19 cellular contexts compared by ENCODE assay signal in the genomic region with DNA sequence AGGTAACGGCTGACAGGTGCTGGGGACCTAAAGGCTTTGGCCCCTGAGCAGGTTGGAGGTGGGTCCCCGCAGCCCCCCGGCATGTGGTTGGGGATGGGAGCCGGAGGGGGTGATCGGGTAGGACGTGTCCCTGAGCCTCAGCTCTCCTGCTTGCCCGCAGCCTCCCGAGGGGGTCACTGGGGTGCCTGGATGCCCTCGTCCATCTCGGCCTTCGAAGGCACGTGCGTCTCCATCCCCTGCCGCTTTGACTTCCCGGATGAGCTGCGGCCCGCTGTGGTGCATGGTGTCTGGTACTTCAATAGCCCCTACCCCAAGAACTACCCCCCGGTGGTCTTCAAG. TPM values are rescaled to one million over a fixed set of nuclear protein-coding genes. Genes with fewer than 3 reads are reported as not detected.
DNase-seq lines count a peak whose midpoint lies in the region; ATAC-seq lines count a peak whose summit lies in the region.
"Had no signal": no experiment of that assay in that cellular context is flagged by ENCODE, and none has a peak within 500 bp of the region (broad histone marks: within the 10 kb centered on the region; RNA-seq: fewer than 3 reads in every experiment).

No MANE protein-coding gene starts in this region.

- no peak overlapping the region for H3K4me2 ChIP-seq in neuronal stem cell (ENCODE audit: insufficient read depth, low read length, poor library complexity, severe bottlenecking)

- no peak overlapping the region for H3K9ac ChIP-seq in neuronal stem cell (ENCODE audit: low read depth, low read length, poor library complexity)

- H3K27me3 ChIP-seq in neuronal stem cell (ENCODE audit: control insufficient read depth in 3 of 3, insufficient read depth in 3 of 3, low read depth in 1 of 3, low read length in 3 of 3), result peaks cover 0 to 19% (median 10%) of the 10 kb centered on the region in 3 experiments
- H3K27me3 ChIP-seq: Peyer's patch had no signal

- H2BK120ac ChIP-seq in neuronal stem cell (ENCODE audit: low read depth, low read length), result no peak overlapping the region

- no peak for DNase-seq in activated CD8-positive, alpha-beta memory T cell treated with anti-CD3 and anti-CD28 coated beads, Interleukin-2, amount 10 ng/mL, durations not matched to agents 7 days and 5 days
- no peak for DNase-seq in activated CD8-positive, alpha-beta memory T cell treated with anti-CD3 and anti-CD28 coated beads for 24 hours
- DNase-seq in neuronal stem cell (ENCODE audit: low spot score) (no peak), DMS 273 (lab: John Stamatoyannopoulos, UW; ENCODE audit: unreplicated experiment) (no peak), NAMALWA (ENCODE audit: low spot score) (no peak)
- DNase-seq: NCI-H1105, NCI-H1694 treated with DMSO at 0.1 percent for 48 hours, NCI-H446 treated with DMSO at 0.1 percent for 48 hours, NCI-H774, SHP77 had no signal

- peaks cover 10% of the 10 kb centered on the region for H3K79me1 ChIP-seq in neuronal stem cell (ENCODE audit: low read depth, low read length)

- peaks cover 0 to 17% of the 10 kb centered on the region in 2 donors for H3K4me1 ChIP-seq in neuronal stem cell (ENCODE audit: control insufficient read depth in 2 of 2, insufficient read depth in 1 of 2, low read depth in 1 of 2, low read length in 2 of 2)
- H3K4me1 ChIP-seq: HAP-1 had no signal

- no peak overlapping the region for H3K27ac Mint-ChIP-seq in activated CD8-positive, alpha-beta memory T cell treated with anti-CD3 and anti-CD28 coated beads, Interleukin-2, amount 10 ng/mL, durations not matched to agents 7 days and 5 days
- H3K27ac Mint-ChIP-seq in IgD-negative memory B cell, result peak overlapping the region; percentile 31 to 67 (median 49)
- H3K27ac Mint-ChIP-seq in activated T-helper 17 cell treated with anti-CD3 and anti-CD28 coated beads, Interleukin-2, amount 50 U/mL, for 72 hours, result no peak overlapping the region

- H3K4me3 Mint-ChIP-seq in activated CD8-positive, alpha-beta memory T cell treated with anti-CD3 and anti-CD28 coated beads, Interleukin-2, amount 10 ng/mL, durations not matched to agents 7 days and 5 days, result no peak overlapping the region
- peak overlapping the region in 2 of 4 donors; percentile 76 for H3K4me3 Mint-ChIP-seq in IgD-negative memory B cell
- H3K4me3 Mint-ChIP-seq in activated T-helper 17 cell treated with anti-CD3 and anti-CD28 coated beads, Interleukin-2, amount 50 U/mL, for 72 hours, result peak overlapping the region; percentile 10

- H4K8ac ChIP-seq in neuronal stem cell (ENCODE audit: low read depth, low read length), result peak overlapping the region; percentile 5

- peak overlapping the region; percentile 73 for H2BK5ac ChIP-seq in neuronal stem cell (ENCODE audit: low read length)

- H4K91ac ChIP-seq in neuronal stem cell (ENCODE audit: low read depth, low read length, poor library complexity), result no peak overlapping the region

- peak overlapping the region; percentile 74 for H2BK15ac ChIP-seq in neuronal stem cell (ENCODE audit: low read length)

- CTCF ChIA-PET in activated CD8-positive, alpha-beta memory T cell treated with anti-CD3 and anti-CD28 coated beads, Interleukin-2, amount 10 ng/mL, durations not matched to agents 7 days and 5 days (lab: Charles Lee), result interaction anchor here (1.0 to 1.5 kb wide), 2 partner anchors 27 to 57 kb away, joined by 3 read pairs; no protein-coding TSS in a partner anchor

- H3K36me3 Mint-ChIP-seq in activated CD8-positive, alpha-beta memory T cell treated with anti-CD3 and anti-CD28 coated beads, Interleukin-2, amount 10 ng/mL, durations not matched to agents 7 days and 5 days, result no peaks in the 10 kb centered on the region
- no peaks in the 10 kb centered on the region for H3K36me3 Mint-ChIP-seq in IgD-negative memory B cell
- no peaks in the 10 kb centered on the region for H3K36me3 Mint-ChIP-seq in activated T-helper 17 cell treated with anti-CD3 and anti-CD28 coated beads, Interleukin-2, amount 50 U/mL, for 72 hours (ENCODE audit: low read depth)

- H3K36me3 ChIP-seq in neuronal stem cell (replicated peaks in 1 of 2; ENCODE audit: control insufficient read depth in 2 of 2, insufficient read depth in 2 of 2, low read length in 2 of 2), result peaks cover 0 to 3% of the 10 kb centered on the region in 2 donors
- H3K36me3 ChIP-seq: HAP-1, Peyer's patch had no signal

- H3K4ac ChIP-seq in neuronal stem cell (ENCODE audit: low read length), result no peak overlapping the region

- H2AFZ ChIP-seq in neuronal stem cell (ENCODE audit: low read length), result no peak overlapping the region

- peak overlapping the region; percentile 83 for H3K18ac ChIP-seq in neuronal stem cell (ENCODE audit: low read length)

- no CpG with 5 or more reads among the region's 18 CpGs for WGBS in neuronal stem cell (ENCODE audit: extremely low coverage in 2 of 2, insufficient read length in 2 of 2, insufficient replicate concordance in 1 of 2), 2 donors

- H3K27me3 Mint-ChIP-seq in activated CD8-positive, alpha-beta memory T cell treated with anti-CD3 and anti-CD28 coated beads, Interleukin-2, amount 10 ng/mL, durations not matched to agents 7 days and 5 days, result no peaks in the 10 kb centered on the region
- peaks cover 6% of the 10 kb centered on the region for H3K27me3 Mint-ChIP-seq in IgD-negative memory B cell
- H3K27me3 Mint-ChIP-seq in activated T-helper 17 cell treated with anti-CD3 and anti-CD28 coated beads, Interleukin-2, amount 50 U/mL, for 72 hours, result no peaks in the 10 kb centered on the region

- no peak overlapping the region for H3K4me3 ChIP-seq in neuronal stem cell (ENCODE audit: low read length in 2 of 2)
- H3K4me3 ChIP-seq: HAP-1 had no signal

- peak overlapping the region; percentile 63 for H3K23ac ChIP-seq in neuronal stem cell (ENCODE audit: low read depth, low read length, poor library complexity)

- no peak overlapping the region for H3K27ac ChIP-seq in neuronal stem cell (replicated peaks; ENCODE audit: low read length)

- no peaks in the 10 kb centered on the region for H3K9me3 Mint-ChIP-seq in activated CD8-positive, alpha-beta memory T cell treated with anti-CD3 and anti-CD28 coated beads, Interleukin-2, amount 10 ng/mL, durations not matched to agents 7 days and 5 days (ENCODE audit: low read depth)
- no peaks in the 10 kb centered on the region for H3K9me3 Mint-ChIP-seq in IgD-negative memory B cell
- no peaks in the 10 kb centered on the region for H3K9me3 Mint-ChIP-seq in activated T-helper 17 cell treated with anti-CD3 and anti-CD28 coated beads, Interleukin-2, amount 50 U/mL, for 72 hours

- no peak overlapping the region for H2BK12ac ChIP-seq in neuronal stem cell (ENCODE audit: low read length)

- ATAC-seq in activated CD8-positive, alpha-beta memory T cell treated with anti-CD3 and anti-CD28 coated beads, Interleukin-2, amount 10 ng/mL, durations not matched to agents 7 days and 5 days, result peak; percentile 4
- ATAC-seq in activated T-helper 17 cell treated with anti-CD3 and anti-CD28 coated beads, Interleukin-2, amount 50 U/mL, for 72 hours (replicated peaks), result no peak
- no peak for ATAC-seq in GM19452 (IDR thresholded peaks at IDR 0.05; ENCODE audit: unreplicated experiment)

- H3K4me1 Mint-ChIP-seq in activated CD8-positive, alpha-beta memory T cell treated with anti-CD3 and anti-CD28 coated beads, Interleukin-2, amount 10 ng/mL, durations not matched to agents 7 days and 5 days, result peaks cover 8% of the 10 kb centered on the region
- H3K4me1 Mint-ChIP-seq in IgD-negative memory B cell, result peaks cover 12 to 18% (median 18%) of the 10 kb centered on the region in 3 donors
- H3K4me1 Mint-ChIP-seq in activated T-helper 17 cell treated with anti-CD3 and anti-CD28 coated beads, Interleukin-2, amount 50 U/mL, for 72 hours, result no peaks in the 10 kb centered on the region

- H3K14ac ChIP-seq in neuronal stem cell (ENCODE audit: low read length), result peak overlapping the region; percentile 85

- H3K9me3 ChIP-seq in neuronal stem cell (replicated peaks in 1 of 2; ENCODE audit: control insufficient read depth in 2 of 2, insufficient read depth in 1 of 2, low read depth in 1 of 2, low read length in 2 of 2), result peaks cover 0 to 12% of the 10 kb centered on the region in 2 donors
- H3K9me3 ChIP-seq: HAP-1, Peyer's patch had no signal

- H2AK5ac ChIP-seq in neuronal stem cell (ENCODE audit: low read depth, low read length), result peak overlapping the region; percentile 68

RNA-seq across cellular contexts. Expression of a gene that starts 3.5 kb away (rescaled TPM):
- total RNA-seq in activated CD8-positive, alpha-beta memory T cell treated with anti-CD3 and anti-CD28 coated beads, Interleukin-2, amount 10 ng/mL, durations not matched to agents 7 days and 5 days, result under 1 TPM in 1 of 2 experiments, not detected in 1; 0.26 TPM
- polyA plus RNA-seq in IgD-negative memory B cell, result 0.25 TPM
- total RNA-seq in activated T-helper 17 cell treated with anti-CD3 and anti-CD28 coated beads, Interleukin-2, amount 50 U/mL, for 72 hours, result under 1 TPM; 0.24 to 0.50 TPM
- not detected for polyA plus RNA-seq in neuronal stem cell (2013, experiment 1 of 2)
- polyA plus RNA-seq in neuronal stem cell (2013, experiment 2 of 2), result not detected
- total RNA-seq: A172, Daoy, HT1080, M059J had no signal

RNA-seq across cellular contexts. Expression of a gene that starts 13.1 kb away (rescaled TPM):
- total RNA-seq in activated CD8-positive, alpha-beta memory T cell treated with anti-CD3 and anti-CD28 coated beads, Interleukin-2, amount 10 ng/mL, durations not matched to agents 7 days and 5 days, result under 1 TPM; 0.55 to 0.77 TPM
- not detected for polyA plus RNA-seq in IgD-negative memory B cell
- under 1 TPM; 0.11 to 0.22 TPM for total RNA-seq in activated T-helper 17 cell treated with anti-CD3 and anti-CD28 coated beads, Interleukin-2, amount 50 U/mL, for 72 hours
- polyA plus RNA-seq in neuronal stem cell (2013, experiment 1 of 2), result not detected
- 0.01 TPM for polyA plus RNA-seq in neuronal stem cell (2013, experiment 2 of 2)
- total RNA-seq: A172, Daoy, HT1080, M059J, Peyer's patch had no signal

RNA-seq across cellular contexts. Expression of a gene that starts 26.7 kb away (rescaled TPM):
- total RNA-seq in activated CD8-positive, alpha-beta memory T cell treated with anti-CD3 and anti-CD28 coated beads, Interleukin-2, amount 10 ng/mL, durations not matched to agents 7 days and 5 days, result 100 to 1,000 TPM; 138 to 154 TPM
- 11.5 TPM for polyA plus RNA-seq in IgD-negative memory B cell
- 100 to 1,000 TPM; 109 to 121 TPM for total RNA-seq in activated T-helper 17 cell treated with anti-CD3 and anti-CD28 coated beads, Interleukin-2, amount 50 U/mL, for 72 hours
- polyA plus RNA-seq in neuronal stem cell (2013, experiment 1 of 2), result 132 TPM
- polyA plus RNA-seq in neuronal stem cell (2013, experiment 2 of 2), result 132 TPM

RNA-seq across cellular contexts. Expression of a gene that starts 33.6 kb away (rescaled TPM):
- under 1 TPM in 1 of 2 experiments, not detected in 1; 0.41 TPM for total RNA-seq in activated CD8-positive, alpha-beta memory T cell treated with anti-CD3 and anti-CD28 coated beads, Interleukin-2, amount 10 ng/mL, durations not matched to agents 7 days and 5 days
- 494 TPM for polyA plus RNA-seq in IgD-negative memory B cell
- total RNA-seq in activated T-helper 17 cell treated with anti-CD3 and anti-CD28 coated beads, Interleukin-2, amount 50 U/mL, for 72 hours, result 10 to 100 TPM in 1 of 2 donors, 1 to 10 TPM in 1; 5.3 to 11.7 TPM
- not detected for polyA plus RNA-seq in neuronal stem cell (2013, experiment 1 of 2)
- polyA plus RNA-seq in neuronal stem cell (2013, experiment 2 of 2), result 0.04 TPM
- total RNA-seq: Daoy had no signal

RNA-seq across cellular contexts. Expression of a gene that starts 46.6 kb away (rescaled TPM):
- 10 to 100 TPM in 1 of 2 experiments, 1 to 10 TPM in 1; 7.2 to 10.0 TPM for total RNA-seq in activated CD8-positive, alpha-beta memory T cell treated with anti-CD3 and anti-CD28 coated beads, Interleukin-2, amount 10 ng/mL, durations not matched to agents 7 days and 5 days
- 49.1 TPM for polyA plus RNA-seq in IgD-negative memory B cell
- 10 to 100 TPM; 19.1 to 38.0 TPM for total RNA-seq in activated T-helper 17 cell treated with anti-CD3 and anti-CD28 coated beads, Interleukin-2, amount 50 U/mL, for 72 hours
- 36.5 TPM for polyA plus RNA-seq in neuronal stem cell (2013, experiment 1 of 2)
- 37.1 TPM for polyA plus RNA-seq in neuronal stem cell (2013, experiment 2 of 2)

Comparison
In these comparisons a context has a peak if more than half of its experiments do, and no peak if none do; other contexts are left out.
1. H3K27ac Mint-ChIP-seq: peak in IgD-negative memory B cell (3 of 3); none in activated CD8-positive, alpha-beta memory T cell treated with anti-CD3 and anti-CD28 coated beads, Interleukin-2, amount 10 ng/mL, durations not matched to agents 7 days and 5 days (single experiment) and activated T-helper 17 cell treated with anti-CD3 and anti-CD28 coated beads, Interleukin-2, amount 50 U/mL, for 72 hours (single experiment).